ENCODE assay signal across 10 cellular contexts in the genomic region with DNA sequence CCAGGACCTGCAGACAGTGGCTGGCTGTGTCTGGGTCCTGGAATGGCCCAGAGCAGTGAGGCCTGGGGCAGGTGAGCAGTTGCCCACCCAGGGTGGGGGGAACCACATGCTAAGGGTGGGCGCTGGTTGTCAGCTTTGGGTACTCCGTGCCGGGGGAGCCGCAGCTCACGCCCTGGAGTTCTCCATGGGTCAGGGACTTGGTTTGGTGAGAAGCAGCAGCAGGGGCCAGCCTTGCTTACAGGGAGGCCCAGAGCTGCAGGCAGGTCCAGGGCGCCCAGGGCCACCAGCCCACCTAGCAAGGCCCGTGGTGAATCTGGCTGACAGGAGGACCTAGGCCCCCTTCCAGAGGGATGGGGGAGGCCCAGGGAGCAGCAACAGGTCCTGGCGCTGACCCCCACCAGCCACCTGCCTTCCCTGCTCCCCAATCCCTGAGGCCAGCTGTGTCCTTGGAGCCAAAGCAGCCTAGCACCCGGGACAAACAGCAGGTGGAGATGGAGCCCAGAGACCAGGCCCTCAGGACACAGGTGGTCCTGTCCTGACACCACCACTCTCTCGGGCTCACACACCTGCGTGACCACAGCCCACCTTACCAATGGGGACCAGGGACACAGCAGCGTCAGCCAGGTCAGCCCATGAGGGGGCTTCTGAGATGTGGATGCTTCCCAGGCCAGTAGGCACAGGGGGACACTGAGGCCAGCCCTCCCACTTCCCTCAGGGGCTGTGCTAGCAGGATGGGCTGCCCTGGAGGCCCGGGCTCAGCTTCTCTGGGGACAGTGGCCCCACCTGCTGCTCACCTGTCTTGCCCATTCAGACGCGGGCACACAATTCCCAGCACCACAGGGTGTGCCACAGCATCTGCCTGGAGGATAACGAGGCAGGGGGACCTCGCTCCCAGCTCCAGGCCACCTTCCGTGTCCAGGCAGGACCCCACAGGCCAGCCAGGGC. TPM values are rescaled to one million over a fixed set of nuclear protein-coding genes. Genes with fewer than 3 reads are reported as not detected.
A peak's percentile ranks its signal among the peaks of the same experiment; 100 is the strongest.
DNase-seq lines count a peak whose midpoint lies in the region; ATAC-seq, FAIRE-seq and TF ChIP-seq lines count a peak whose summit lies in the region.
"Had no signal": no experiment of that assay in that cellular context is flagged by ENCODE, and none has a peak within 500 bp of the region (broad histone marks: within the 10 kb centered on the region; RNA-seq: fewer than 3 reads in every experiment).

No MANE protein-coding gene starts in this region.

- H3K9me3 ChIP-seq in adrenal gland (replicated peaks in 1 of 3) (no peaks in the 10 kb centered on the region), kidney (ENCODE audit: control insufficient read depth in 1 of 2, low read length in 2 of 2) (no peaks in the 10 kb centered on the region), spleen (no peaks in the 10 kb centered on the region)

- DNase-seq in GM12892 (ENCODE audit: insufficient read length) (peak; percentile 7), adrenal gland (peak in 5 of 7 donors; percentile 8 to 56 (median 22)), kidney (peak; percentile 76), spleen (peak; percentile 79), COLO668 (lab: John Stamatoyannopoulos, UW; ENCODE audit: unreplicated experiment) (no peak), NCI-H226 (no peak)
- DNase-seq: SIG-M5 had no signal

- H3K36me3 ChIP-seq in adrenal gland (replicated peaks in 1 of 2) (peaks cover 0 to 26% of the 10 kb centered on the region in 2 donors), kidney (ENCODE audit: control insufficient read depth in 1 of 2, insufficient read depth in 2 of 2, low read length in 2 of 2) (peaks cover 6 to 8% of the 10 kb centered on the region in 2 donors), spleen (peaks cover 0 to 69% (median 33%) of the 10 kb centered on the region in 6 donors)

- H3K27me3 ChIP-seq in adrenal gland, result no peaks in the 10 kb centered on the region
- no peaks in the 10 kb centered on the region for H3K27me3 ChIP-seq in spleen (replicated peaks in 1 of 7)

- ATAC-seq in GM21367 (IDR thresholded peaks at IDR 0.05; ENCODE audit: unreplicated experiment) (no peak), HG02763 (IDR thresholded peaks at IDR 0.05; ENCODE audit: unreplicated experiment) (no peak)

- intact Hi-C loops in adrenal gland (cut with DNase I) (no loop called here), kidney (cut with DNase I) (no loop called here), spleen (cut with DNase I; ENCODE audit: low total_unique reads) (no loop called here)

- peak overlapping the region; percentile 39 to 51 for H3K9ac ChIP-seq in kidney (ENCODE audit: low read length in 2 of 2)

- no peak for FAIRE-seq in GM12892 (lab: Jason Lieb, UNC)
- FAIRE-seq in kidney (lab: Jason Lieb, UNC), result no peak
- FAIRE-seq: H54 had no signal

- H3K4me1 ChIP-seq in adrenal gland (replicated peaks in 1 of 2) (peaks cover 60 to 67% of the 10 kb centered on the region in 2 donors), kidney (ENCODE audit: control insufficient read depth in 1 of 2, insufficient read depth in 1 of 2, low read depth in 1 of 2, low read length in 2 of 2) (peaks cover 18 to 61% of the 10 kb centered on the region in 2 donors), spleen (peaks cover 48 to 87% (median 80%) of the 10 kb centered on the region in 6 donors)

- TF ChIP-seq CTCF in adrenal gland (IDR thresholded peaks at IDR 0.05) (no peak), kidney (IDR thresholded peaks at IDR 0.05; ENCODE audit: borderline replicate concordance, extremely low read depth, insufficient read depth) (no peak), spleen (IDR thresholded peaks at IDR 0.05 in 8 of 11, conservative IDR thresholded peaks at IDR 0.05 in 3 of 11) (no peak)

- H3K4me3 ChIP-seq in adrenal gland, result peak overlapping the region in 1 of 4 donors; percentile 99
- H3K4me3 ChIP-seq in kidney (ENCODE audit: low read length in 2 of 2), result no peak overlapping the region
- peak overlapping the region in 3 of 8 donors; percentile 96 to 99 (median 99) for H3K4me3 ChIP-seq in spleen

- TF ChIP-seq POLR2A in GM12892 (IDR thresholded peaks at IDR 0.05; ENCODE audit: low read depth, low read length), result no peak
- no peak for TF ChIP-seq POLR2A in adrenal gland (IDR thresholded peaks at IDR 0.05)
- no peak for TF ChIP-seq POLR2A in spleen (IDR thresholded peaks at IDR 0.05)

- H3K27ac ChIP-seq in adrenal gland, result peak overlapping the region in 4 of 5 donors; percentile 58 to 98 (median 79)
- peak overlapping the region in 1 of 2 donors; percentile 87 for H3K27ac ChIP-seq in kidney (ENCODE audit: low read depth in 2 of 2, low read length in 2 of 2)
- peak overlapping the region; percentile 29 to 99 (median 98) for H3K27ac ChIP-seq in spleen

- 78 to 90% (median 80%) methylated on average over 5 to 18 of the region's 18 CpGs for WGBS in adrenal gland, 4 donors
- WGBS in spleen, 5 donors, result 81 to 92% (median 89%) methylated on average over 12 to 18 of the region's 18 CpGs

RNA-seq across cellular contexts. Expression of gene MXD4, which starts 3.5 kb away (rescaled TPM):
- 5.0 TPM for polyA plus RNA-seq in GM12892 (2012; ENCODE audit: missing spikeins)
- total RNA-seq in adrenal gland, result 100 to 1,000 TPM in 4 of 8 donors, 10 to 100 TPM in 4; 49.2 to 133 (median 107) TPM
- polyA plus RNA-seq in adrenal gland, result 100 to 1,000 TPM in 1 of 3 donors, 10 to 100 TPM in 2; 13.9 to 245 (median 61.6) TPM
- 84.8 TPM for total RNA-seq in kidney
- 49.8 TPM for polyA plus RNA-seq in kidney (ENCODE audit: insufficient read depth, low read depth, low replicate concordance)
- total RNA-seq in spleen, result 100 to 1,000 TPM in 5 of 7 donors, 10 to 100 TPM in 2; 51.8 to 128 (median 112) TPM
- polyA plus RNA-seq in spleen, result 100 to 1,000 TPM in 1 of 3 donors, 10 to 100 TPM in 2; 36.0 to 103 (median 38.4) TPM

RNA-seq across cellular contexts. Expression of gene HAUS3, which starts 16.4 kb away (rescaled TPM):
- polyA plus RNA-seq in GM12892 (2012; ENCODE audit: missing spikeins), result 14.5 TPM
- total RNA-seq in adrenal gland (10 to 100 TPM in 5 of 8 donors, 1 to 10 TPM in 3; 8.3 to 15.8 (median 12.6) TPM), kidney (12.1 TPM), spleen (10 to 100 TPM; 16.2 to 22.4 (median 19.2) TPM)
- polyA plus RNA-seq in adrenal gland (10 to 100 TPM; 12.8 to 19.1 (median 13.5) TPM), kidney (ENCODE audit: insufficient read depth, low read depth, low replicate concordance) (4.1 TPM), spleen (10 to 100 TPM; 10.3 to 15.0 (median 13.0) TPM)

RNA-seq across cellular contexts. Expression of gene POLN, which starts 16.4 kb away (rescaled TPM):
- 1.5 TPM for polyA plus RNA-seq in GM12892 (2012; ENCODE audit: missing spikeins)
- total RNA-seq in adrenal gland (1 to 10 TPM in 7 of 8 donors, under 1 TPM in 1; 0.69 to 5.7 (median 2.6) TPM), kidney (3.8 TPM), spleen (1 to 10 TPM; 1.9 to 3.5 (median 2.9) TPM)
- polyA plus RNA-seq in adrenal gland (10 to 100 TPM in 1 of 3 donors, 1 to 10 TPM in 2; 1.3 to 10.6 (median 6.3) TPM), kidney (ENCODE audit: insufficient read depth, low read depth, low replicate concordance) (1.3 TPM), spleen (1 to 10 TPM; 1.2 to 1.5 (median 1.5) TPM)

Comparison
In these comparisons a context has a peak if more than half of its experiments do, and no peak if none do; other contexts are left out.
1. DNase-seq: peak in GM12892 (single experiment), adrenal gland (5 of 7), kidney (single experiment) and spleen (single experiment); none in COLO668 (single experiment) and NCI-H226 (single experiment).